Comparison of ENCODE assay signal across 1 cellular context in the genomic region with DNA sequence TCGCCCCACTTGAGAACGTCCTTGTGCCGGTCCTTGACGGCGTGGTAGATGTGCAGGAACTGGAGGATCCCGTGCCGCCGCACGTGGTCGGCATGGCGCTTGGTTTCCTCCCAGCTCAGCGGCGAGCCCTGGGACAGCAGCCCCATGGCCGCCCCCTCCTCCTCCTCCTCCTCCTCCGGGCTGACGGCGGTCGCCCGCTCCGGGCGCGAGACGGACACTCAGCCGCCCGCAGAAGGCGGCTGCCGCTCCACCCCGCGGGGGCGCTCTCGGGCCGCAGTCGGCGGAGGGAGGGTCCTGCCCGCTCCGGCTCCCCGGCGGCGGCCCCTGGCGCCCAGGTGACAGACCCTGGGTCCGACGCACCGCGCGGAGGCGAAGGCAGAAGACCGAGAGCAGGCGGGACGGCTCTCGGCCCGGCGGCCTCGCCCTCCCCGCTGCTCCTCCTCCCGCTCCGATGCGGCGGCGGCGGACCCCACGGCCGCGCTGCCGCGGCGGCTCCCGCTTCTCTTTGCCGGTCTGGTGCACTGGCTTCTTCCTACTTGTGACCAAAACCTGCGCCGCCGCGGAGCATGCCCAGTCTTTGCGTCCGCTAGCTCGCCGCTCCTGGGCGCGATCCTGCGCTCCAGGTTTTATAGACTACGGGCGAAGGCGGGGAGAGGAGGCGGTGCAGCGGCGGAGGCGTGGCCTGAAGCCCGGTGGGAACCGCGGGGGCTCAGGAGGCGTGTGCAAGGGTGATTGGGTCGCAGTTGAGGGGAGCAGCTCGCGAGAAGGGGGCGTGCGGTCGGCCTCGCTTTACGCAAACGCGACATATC.
TF ChIP-seq lines count a peak whose summit lies in the region.

A gene (minus strand): TSS at position 602 of the 809 bp plus-strand sequence. CDS start 456 bp downstream, at position 146.

TF ChIP-seq in K562, 482 proteins besides CTCF, POLR2A, EP300 and RAD21 (continued from another document):
- TF ChIP-seq CBFA2T3 (IDR thresholded peaks at IDR 0.05) (0 out of 2 replicates have a peak, but pooled peaks have one; percentile 5), ZNF165 (CRISPR knock-in tag; IDR thresholded peaks at IDR 0.05; ENCODE audit: borderline replicate concordance) (no peak), CREB1 (IDR thresholded peaks at IDR 0.05) (peak; percentile 67), CREB1 (CRISPR knock-in tag; IDR thresholded peaks at IDR 0.05) (peak; percentile 82; the same call in 1 of the 2 replicates), YY1 (IDR thresholded peaks at IDR 0.05; ENCODE audit: borderline replicate concordance in 1 of 3, control insufficient read depth in 1 of 3, extremely low read depth in 1 of 3, insufficient read depth in 3 of 3, insufficient read length in 1 of 3, insufficient replicate concordance in 2 of 3, low read depth in 1 of 3, low read length in 2 of 3) (peak in 2 of 3 experiments; percentile 62 to 74), TAF7 (tag; IDR thresholded peaks at IDR 0.05) (no peak)
- TF ChIP-seq, protein P1, sequence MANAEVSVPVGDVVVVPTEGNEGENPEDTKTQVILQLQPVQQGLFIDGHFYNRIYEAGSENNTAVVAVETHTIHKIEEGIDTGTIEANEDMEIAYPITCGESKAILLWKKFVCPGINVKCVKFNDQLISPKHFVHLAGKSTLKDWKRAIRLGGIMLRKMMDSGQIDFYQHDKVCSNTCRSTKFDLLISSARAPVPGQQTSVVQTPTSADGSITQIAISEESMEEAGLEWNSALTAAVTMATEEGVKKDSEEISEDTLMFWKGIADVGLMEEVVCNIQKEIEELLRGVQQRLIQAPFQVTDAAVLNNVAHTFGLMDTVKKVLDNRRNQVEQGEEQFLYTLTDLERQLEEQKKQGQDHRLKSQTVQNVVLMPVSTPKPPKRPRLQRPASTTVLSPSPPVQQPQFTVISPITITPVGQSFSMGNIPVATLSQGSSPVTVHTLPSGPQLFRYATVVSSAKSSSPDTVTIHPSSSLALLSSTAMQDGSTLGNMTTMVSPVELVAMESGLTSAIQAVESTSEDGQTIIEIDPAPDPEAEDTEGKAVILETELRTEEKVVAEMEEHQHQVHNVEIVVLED (CRISPR knock-in tag; IDR thresholded peaks at IDR 0.05), result peak; percentile 67
- TF ChIP-seq, protein P2, sequence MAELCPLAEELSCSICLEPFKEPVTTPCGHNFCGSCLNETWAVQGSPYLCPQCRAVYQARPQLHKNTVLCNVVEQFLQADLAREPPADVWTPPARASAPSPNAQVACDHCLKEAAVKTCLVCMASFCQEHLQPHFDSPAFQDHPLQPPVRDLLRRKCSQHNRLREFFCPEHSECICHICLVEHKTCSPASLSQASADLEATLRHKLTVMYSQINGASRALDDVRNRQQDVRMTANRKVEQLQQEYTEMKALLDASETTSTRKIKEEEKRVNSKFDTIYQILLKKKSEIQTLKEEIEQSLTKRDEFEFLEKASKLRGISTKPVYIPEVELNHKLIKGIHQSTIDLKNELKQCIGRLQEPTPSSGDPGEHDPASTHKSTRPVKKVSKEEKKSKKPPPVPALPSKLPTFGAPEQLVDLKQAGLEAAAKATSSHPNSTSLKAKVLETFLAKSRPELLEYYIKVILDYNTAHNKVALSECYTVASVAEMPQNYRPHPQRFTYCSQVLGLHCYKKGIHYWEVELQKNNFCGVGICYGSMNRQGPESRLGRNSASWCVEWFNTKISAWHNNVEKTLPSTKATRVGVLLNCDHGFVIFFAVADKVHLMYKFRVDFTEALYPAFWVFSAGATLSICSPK (IDR thresholded peaks at IDR 0.05; ENCODE audit: borderline replicate concordance), result no peak
